In genomic region chr5:115842089-115842881, GRCh38 we compare ENCODE assay signal across 8 cellular contexts. TPM values are rescaled to one million over a fixed set of nuclear protein-coding genes. Genes with fewer than 3 reads are reported as not detected.
DNase-seq lines count a peak whose midpoint lies in the region; ATAC-seq and TF ChIP-seq lines count a peak whose summit lies in the region.

No MANE protein-coding gene starts in this region.

- H3K4me3 ChIP-seq in Peyer's patch, result peak overlapping the region; percentile 73 to 98 (median 85)
- H3K4me3 ChIP-seq in skin epidermis, result peak overlapping the region; percentile 79 to 99 (median 86)

- DNase-seq in GDM1 (lab: John Stamatoyannopoulos, UW), result peak; percentile 65
- peak in 2 of 3 donors; percentile 37 to 56 for DNase-seq in Peyer's patch
- DNase-seq in MCF 10A (ENCODE audit: unreplicated experiment), result peak; percentile 33
- DNase-seq in iPS-NIHi7 (ENCODE audit: extremely low spot score), result peak; percentile 58
- DNase-seq in stimulated activated CD4-positive, alpha-beta T cell treated with anti-CD3 and anti-CD28 coated beads, Interleukin-15, amount 100 ng/mL, for 24 hours, result no peak

- intact Hi-C loops in MCF 10A (cut with micrococcal nuclease), result loop anchor here (1.0 kb wide), 1 partner anchor 222 kb away; no protein-coding TSS in a partner anchor

- H3K36me3 ChIP-seq in Peyer's patch, result peaks cover 0 to 4% (median 0%) of the 10 kb centered on the region in 3 donors

- no peaks in the 10 kb centered on the region for H3K9me3 ChIP-seq in Peyer's patch

- peaks cover 30% of the 10 kb centered on the region for H3K4me1 Mint-ChIP-seq in MCF 10A (ENCODE audit: insufficient read depth, unreplicated experiment)

- H3K4me3 Mint-ChIP-seq in MCF 10A (ENCODE audit: unreplicated experiment), result peak overlapping the region; percentile 77

- no peaks in the 10 kb centered on the region for H3K27me3 Mint-ChIP-seq in MCF 10A (ENCODE audit: insufficient read depth, unreplicated experiment)

- H3K4me1 ChIP-seq in Peyer's patch, result peaks cover 0 to 32% (median 13%) of the 10 kb centered on the region in 4 donors

- H3K9me3 Mint-ChIP-seq in MCF 10A (ENCODE audit: unreplicated experiment), result no peaks in the 10 kb centered on the region

- H3K27me3 ChIP-seq in Peyer's patch, result no peaks in the 10 kb centered on the region

- CTCF ChIA-PET in MCF 10A (lab: Yijun Ruan, JAX), result interaction anchor here (1.1 to 1.3 kb wide), 2 partner anchors 226 to 242 kb away, joined by 4 to 5 read pairs; partner anchors contain the start of gene COMMD10

- BruUV-seq in MCF 10A (replicated peaks; lab: Mats Ljungman, UMichigan), result no TSS peak

- H3K27ac ChIP-seq in Peyer's patch (peak overlapping the region; percentile 91 to 97 (median 94)), skin epidermis (peak overlapping the region; percentile 58 to 97 (median 93))

- POLR2A ChIA-PET in MCF 10A (lab: Yijun Ruan, JAX), result interaction anchor here (0.6 to 4.2 kb wide), 29 partner anchors 7 to 922 kb away, joined by 3 to 40 read pairs (median 4); partner anchors contain the start of genes FEM1C, PGGT1B and TMED7

- peak overlapping the region; percentile 97 for H3K27ac Mint-ChIP-seq in MCF 10A (ENCODE audit: low read depth, unreplicated experiment)

- ATAC-seq in GM21367 (IDR thresholded peaks at IDR 0.05; ENCODE audit: unreplicated experiment), result peak; percentile 18
- peak; percentile 21 for ATAC-seq in HG03558 (IDR thresholded peaks at IDR 0.05; ENCODE audit: extremely low read depth, unreplicated experiment)

- TF ChIP-seq CTCF in Peyer's patch (IDR thresholded peaks at IDR 0.05) (no peak), MCF 10A (IDR thresholded peaks at IDR 0.05; ENCODE audit: unreplicated experiment) (peak; percentile 8)

- H3K36me3 Mint-ChIP-seq in MCF 10A (ENCODE audit: insufficient read depth, unreplicated experiment), result peaks cover 22% of the 10 kb centered on the region

- TF ChIP-seq POLR2A in Peyer's patch (IDR thresholded peaks at IDR 0.05), result no peak

RNA-seq across cellular contexts. Expression of gene AP3S1, which starts 0.6 kb away (rescaled TPM):
- total RNA-seq in Peyer's patch (100 to 1,000 TPM in 1 of 4 donors, 10 to 100 TPM in 3; 47.2 to 113 (median 77.9) TPM), MCF 10A (2022) (94.6 and 102 TPM in 2 replicates)

RNA-seq across cellular contexts. Expression of gene ATG12, which starts 0.9 kb away (rescaled TPM):
- total RNA-seq in Peyer's patch, result 10 to 100 TPM; 37.1 to 46.1 (median 41.8) TPM
- 42.6 and 46.3 TPM in 2 replicates for total RNA-seq in MCF 10A (2022)

RNA-seq across cellular contexts. Expression of gene CDO1, which starts 25.8 kb away (rescaled TPM):
- total RNA-seq in Peyer's patch, result 10 to 100 TPM in 1 of 4 donors, 1 to 10 TPM in 3; 1.2 to 10.7 (median 3.2) TPM
- total RNA-seq in MCF 10A (2022), result 0.42 and 0.44 TPM in 2 replicates
